In the genomic region with DNA sequence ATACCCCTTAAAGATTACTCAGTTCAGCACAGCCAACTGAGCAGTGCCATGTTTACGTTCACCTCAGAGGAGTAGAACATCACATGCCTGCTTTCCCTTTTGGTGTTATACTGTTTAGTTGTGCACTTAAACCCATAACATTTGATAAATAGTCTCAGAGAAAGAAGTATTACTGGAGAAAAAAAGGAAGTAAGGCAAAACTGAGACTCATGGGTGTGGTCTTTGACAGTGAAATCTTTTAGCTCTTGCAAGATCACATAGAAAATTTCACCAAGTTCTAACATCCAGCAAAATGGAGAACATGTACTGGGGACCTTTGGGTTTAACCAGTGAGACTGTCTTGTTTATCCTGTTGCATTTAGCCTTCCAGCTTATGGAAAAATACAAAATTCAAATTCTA, we compare ENCODE assay signal across 12 cellular contexts. TPM values are rescaled to one million over a fixed set of nuclear protein-coding genes. Genes with fewer than 3 reads are reported as not detected.
DNase-seq lines count a peak whose midpoint lies in the region; ATAC-seq and TF ChIP-seq lines count a peak whose summit lies in the region.
"Had no signal": no experiment of that assay in that cellular context is flagged by ENCODE, and none has a peak within 500 bp of the region (broad histone marks: within the 10 kb centered on the region; RNA-seq: fewer than 3 reads in every experiment).

No MANE protein-coding gene starts in this region.

- H3K9ac ChIP-seq in Loucy (ENCODE audit: low read depth, low read length, poor library complexity, severe bottlenecking) = no peak overlapping the region

- H3K27ac ChIP-seq in ACC112 (ENCODE audit: low read depth, low read length) = peak overlapping the region; percentile 37; the same call in 1 of the 2 replicates
- peak overlapping the region; percentile 29 for H3K27ac ChIP-seq in brain microvascular endothelial cell
- no peak overlapping the region for H3K27ac ChIP-seq in uterus

- no peaks in the 10 kb centered on the region for H3F3A ChIP-seq in Loucy (ENCODE audit: low read depth)

- intact Hi-C loops in uterus (cut with DNase I; ENCODE audit: low total_unique reads) = no loop called here

- H3K79me2 ChIP-seq in ACC112 (ENCODE audit: control insufficient read depth, insufficient read depth, low read length, unreplicated experiment) = peaks cover 77% of the 10 kb centered on the region
- peaks cover 47% of the 10 kb centered on the region for H3K79me2 ChIP-seq in Loucy (ENCODE audit: insufficient read depth, low read length)

- H3K27me3 ChIP-seq in ACC112 (ENCODE audit: insufficient read depth, low read length) (no peaks in the 10 kb centered on the region), Loucy (ENCODE audit: insufficient read depth, low read length, poor library complexity, severe bottlenecking) (no peaks in the 10 kb centered on the region), brain microvascular endothelial cell (replicated peaks) (no peaks in the 10 kb centered on the region), uterus (no peaks in the 10 kb centered on the region)
- H3K27me3 ChIP-seq: sigmoid colon had no signal

- H3K4me1 ChIP-seq in ACC112 (ENCODE audit: control insufficient read depth, insufficient read depth, low read length, unreplicated experiment) = peaks cover 56% of the 10 kb centered on the region
- H3K4me1 ChIP-seq in Loucy (ENCODE audit: insufficient read depth, low read length, poor library complexity, severe bottlenecking) = peaks cover 62% of the 10 kb centered on the region
- peaks cover 0 to 3% of the 10 kb centered on the region in 2 donors for H3K4me1 ChIP-seq in uterus

- H4K20me1 ChIP-seq in Loucy (ENCODE audit: insufficient read depth, low read length, poor library complexity, severe bottlenecking) = peaks cover 42% of the 10 kb centered on the region

- in situ Hi-C loops in brain microvascular endothelial cell (cut with HindIII; ENCODE audit: low pct_ligation_motif_present, low sequenced_read_pairs) = no loop called here

- H3K4me3 ChIP-seq in ACC112 (ENCODE audit: low read depth, low read length) (no peak overlapping the region), Loucy (ENCODE audit: low read length, poor library complexity, severe bottlenecking) (no peak overlapping the region), brain microvascular endothelial cell (ENCODE audit: low read depth, low read length) (no peak overlapping the region), uterus (no peak overlapping the region)
- H3K4me3 ChIP-seq: HAP-1, sigmoid colon had no signal

- TF ChIP-seq CTCF in Loucy (conservative IDR thresholded peaks at IDR 0.05; ENCODE audit: low read length) = no peak
- TF ChIP-seq CTCF in brain microvascular endothelial cell (IDR thresholded peaks at IDR 0.05; ENCODE audit: low read depth, low read length, missing control alignments) = no peak
- no peak for TF ChIP-seq CTCF in uterus (IDR thresholded peaks at IDR 0.05)

- H3K9me3 ChIP-seq in Loucy (ENCODE audit: insufficient read depth, low read depth, low read length) (no peaks in the 10 kb centered on the region), uterus (no peaks in the 10 kb centered on the region)
- H3K9me3 ChIP-seq: HAP-1, sigmoid colon had no signal

- ATAC-seq in GM21360 (IDR thresholded peaks at IDR 0.05; ENCODE audit: unreplicated experiment) (peak; percentile 18), GM18870 (IDR thresholded peaks at IDR 0.05; ENCODE audit: unreplicated experiment) (no peak)

- no peak for TF ChIP-seq POLR2A in uterus (IDR thresholded peaks at IDR 0.05)

- DNase-seq in brain microvascular endothelial cell (no peak), uterus (no peak), dermis blood vessel endothelial cell (no peak), DMS53 (lab: John Stamatoyannopoulos, UW) (no peak)
- DNase-seq: hippocampal formation, NCI-H524 treated with DMSO at 0.1 percent for 48 hours, sigmoid colon had no signal

- peak overlapping the region; percentile 31 for H3K4me2 ChIP-seq in Loucy (ENCODE audit: low read depth, low read length, poor library complexity, severe bottlenecking)

- H2AFZ ChIP-seq in ACC112 (ENCODE audit: low read length, unreplicated experiment) (no peak overlapping the region), Loucy (ENCODE audit: low read length) (no peak overlapping the region)

- H3K9me2 ChIP-seq in Loucy (replicated peaks; ENCODE audit: low read depth, low read length) = no peaks in the 10 kb centered on the region

- peaks cover 31% of the 10 kb centered on the region; the same call in 1 of the 2 replicates for H3K36me3 ChIP-seq in ACC112 (ENCODE audit: insufficient read depth, low read length)
- H3K36me3 ChIP-seq in Loucy (ENCODE audit: insufficient read depth, low read length) = peaks cover 6% of the 10 kb centered on the region; the same call in 1 of the 2 replicates
- peaks cover 14% of the 10 kb centered on the region for H3K36me3 ChIP-seq in brain microvascular endothelial cell (replicated peaks)
- H3K36me3 ChIP-seq in uterus = no peaks in the 10 kb centered on the region

RNA-seq across cellular contexts. Expression of a gene that starts 5.6 kb away (rescaled TPM):
- 100 to 1,000 TPM in 1 of 4 donors, 10 to 100 TPM in 3; 56.6 to 131 (median 70.7) TPM for total RNA-seq in uterus
- total RNA-seq in dermis blood vessel endothelial cell = 79.4 and 114 TPM in 2 replicates

Comparison
In these comparisons a context has a peak if more than half of its experiments do, and no peak if none do; other contexts are left out.
1. H3K27ac ChIP-seq: peak in ACC112 (single experiment) and brain microvascular endothelial cell (single experiment); none in uterus (0 of 2).